8 cellular contexts compared by ENCODE assay signal in the genomic region with DNA sequence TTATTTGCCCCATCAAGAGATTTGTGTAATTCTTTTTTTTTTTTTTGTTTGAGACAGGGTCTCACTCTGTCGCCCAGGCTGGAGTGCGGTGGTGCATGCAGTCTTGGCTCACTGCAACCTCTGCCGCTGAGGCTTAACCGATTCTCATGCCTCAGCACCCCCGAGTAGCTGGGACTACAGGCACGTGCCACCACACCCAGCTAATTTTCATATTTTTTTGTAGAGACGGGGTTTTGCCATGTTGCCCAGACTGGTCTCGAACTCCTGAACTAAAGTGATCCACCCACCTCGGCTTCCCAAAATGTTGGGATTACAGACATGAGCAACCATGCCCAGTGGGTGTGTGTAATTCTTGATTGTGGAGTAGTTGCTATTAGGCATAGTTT.
DNase-seq lines count a peak whose midpoint lies in the region; ATAC-seq, FAIRE-seq and TF ChIP-seq lines count a peak whose summit lies in the region.
"Not testable (repeated sequence)": the region's sequence is repeated elsewhere in the genome, so short reads cannot be mapped to it uniquely, and the experiment has no call there.

No MANE protein-coding gene starts in this region.

- H3K9me3 ChIP-seq in BLaER1: peaks cover 27% of the 10 kb centered on the region
- not testable (repeated sequence) for H3K9me3 ChIP-seq in GM12878 (replicated peaks; ENCODE audit: control insufficient read depth, insufficient read depth, low read length)

- H3K79me2 ChIP-seq in GM12878 (ENCODE audit: control insufficient read depth, insufficient read depth, low read length): not testable (repeated sequence)

- not testable (repeated sequence) for TF ChIP-seq RAD21 in GM12878 (IDR thresholded peaks at IDR 0.05; ENCODE audit: insufficient read depth, low read depth, low read length)

- peaks cover 52% of the 10 kb centered on the region for H3K4me1 ChIP-seq in BLaER1
- H3K4me1 ChIP-seq in GM12878 (ENCODE audit: control insufficient read depth, insufficient read depth, low read length): peaks cover 11% of the 10 kb centered on the region

- RAD21 ChIA-PET in GM12878 (lab: Charles Lee; ENCODE audit: unreplicated experiment): not testable (repeated sequence)

- peak overlapping the region; percentile 72 for H3K27ac ChIP-seq in BLaER1
- not testable (repeated sequence) for H3K27ac ChIP-seq in GM12878 (ENCODE audit: control insufficient read depth, insufficient read depth)

- H3K27me3 ChIP-seq in BLaER1; GM12878 (replicated peaks in 1 of 2; ENCODE audit: control insufficient read depth in 2 of 2, insufficient read depth in 2 of 2, low read length in 1 of 2): not testable (repeated sequence)

- intact Hi-C loops in GM12878 (cut with micrococcal nuclease; ENCODE audit: unreplicated experiment): not testable (repeated sequence)

- 0% methylated on average over 9 of the region's 9 CpGs for WGBS in GM12878 (ENCODE audit: insufficient coverage, insufficient replicate concordance, low lambda C conversion rate, missing lambda C conversion rate)

- not testable (repeated sequence) for H2AFZ ChIP-seq in GM12878 (ENCODE audit: control insufficient read depth, low read depth, low read length)

- not testable (repeated sequence) for H4K20me1 ChIP-seq in BLaER1; GM12878 (ENCODE audit: control insufficient read depth, insufficient read depth)

- POLR2A ChIA-PET in GM12878 (lab: Charles Lee): interaction anchor here (0.7 kb wide), 1 partner anchor 33 kb away, joined by 5 read pairs; no protein-coding TSS in a partner anchor

- TF ChIP-seq POLR2A in GM12878 (IDR thresholded peaks at IDR 0.05; ENCODE audit: low read depth, low read length): not testable (repeated sequence)

- not testable (repeated sequence) for FAIRE-seq in GM12878 (lab: Jason Lieb, UNC)

- in situ Hi-C loops in GM12878 (cut with MboI): not testable (repeated sequence)

- CTCF ChIA-PET in GM12878 (lab: Yijun Ruan, JAX): interaction anchor here (0.7 to 4.3 kb wide), 9 partner anchors 8 to 407 kb away, joined by 3 to 26 read pairs (median 5); no protein-coding TSS in a partner anchor

- SMC1A ChIA-PET in GM12878 (lab: Charles Lee; ENCODE audit: uncharacterized antibody, unreplicated experiment): interaction anchor here (0.8 to 2.7 kb wide), 9 partner anchors 9 to 173 kb away, joined by 3 to 18 read pairs (median 3); no protein-coding TSS in a partner anchor

- ATAC-seq in GM18519 (IDR thresholded peaks at IDR 0.05; ENCODE audit: low FRiP score, unreplicated experiment): peak; percentile 53
- peak; percentile 65 for ATAC-seq in GM19395 (IDR thresholded peaks at IDR 0.05; ENCODE audit: unreplicated experiment)
- peak; percentile 81 for ATAC-seq in GM21528 (IDR thresholded peaks at IDR 0.05; ENCODE audit: low FRiP score, unreplicated experiment)
- ATAC-seq in HG02763 (IDR thresholded peaks at IDR 0.05; ENCODE audit: unreplicated experiment): peak; percentile 58
- ATAC-seq in HG03095 (IDR thresholded peaks at IDR 0.05; ENCODE audit: unreplicated experiment): peak; percentile 75
- ATAC-seq in HG03521 (IDR thresholded peaks at IDR 0.05; ENCODE audit: unreplicated experiment): peak; percentile 54
- peak; percentile 94 for ATAC-seq in GM12878

- not testable (repeated sequence) for H3K9ac ChIP-seq in BLaER1; GM12878 (ENCODE audit: control insufficient read depth, insufficient read depth, low read length)

- peak overlapping the region; percentile 72 for H3K4me2 ChIP-seq in BLaER1
- H3K4me2 ChIP-seq in GM12878 (ENCODE audit: control insufficient read depth, insufficient read depth): peak overlapping the region; percentile 2; the same call in 1 of the 2 replicates

- not testable (repeated sequence) for DNase-seq in GM12878 (ENCODE audit: low read depth, low spot score)

- peaks cover 13% of the 10 kb centered on the region for H3K36me3 ChIP-seq in BLaER1
- H3K36me3 ChIP-seq in GM12878 (ENCODE audit: control insufficient read depth in 2 of 2, insufficient read depth in 2 of 2, low read length in 1 of 2): not testable (repeated sequence)

- not testable (repeated sequence) for TF ChIP-seq CTCF in GM12878 (IDR thresholded peaks at IDR 0.05 in 2 of 3, conservative IDR thresholded peaks at IDR 0.05 in 1 of 3; ENCODE audit: control insufficient read depth in 2 of 3, extremely low read depth in 1 of 3, insufficient read depth in 1 of 3, low read depth in 3 of 3, low read length in 3 of 3)

- BruUV-seq in GM12878 (replicated peaks; lab: Mats Ljungman, UMichigan): not testable (repeated sequence)

- not testable (repeated sequence) for H3K4me3 ChIP-seq in BLaER1, GM12878

- not testable (repeated sequence) for TF ChIP-seq EP300 in GM12878 (IDR thresholded peaks at IDR 0.05; ENCODE audit: borderline replicate concordance in 1 of 2, control insufficient read depth in 1 of 2, low read depth in 2 of 2, low read length in 2 of 2)

TF ChIP-seq in GM12878, 131 proteins besides CTCF, POLR2A, EP300 and RAD21:
- TF ChIP-seq BHLHE40 (IDR thresholded peaks at IDR 0.05; ENCODE audit: borderline replicate concordance in 1 of 2, low read depth in 2 of 2, low read length in 1 of 2): peak; percentile 70 to 91; a peak in 3 of 4 replicates
TF ChIP-seq in GM12878: peak in this region for 1; not testable (repeated sequence) for 130.
